Comparison of ENCODE assay signal across 2 cellular contexts in the genomic region with DNA sequence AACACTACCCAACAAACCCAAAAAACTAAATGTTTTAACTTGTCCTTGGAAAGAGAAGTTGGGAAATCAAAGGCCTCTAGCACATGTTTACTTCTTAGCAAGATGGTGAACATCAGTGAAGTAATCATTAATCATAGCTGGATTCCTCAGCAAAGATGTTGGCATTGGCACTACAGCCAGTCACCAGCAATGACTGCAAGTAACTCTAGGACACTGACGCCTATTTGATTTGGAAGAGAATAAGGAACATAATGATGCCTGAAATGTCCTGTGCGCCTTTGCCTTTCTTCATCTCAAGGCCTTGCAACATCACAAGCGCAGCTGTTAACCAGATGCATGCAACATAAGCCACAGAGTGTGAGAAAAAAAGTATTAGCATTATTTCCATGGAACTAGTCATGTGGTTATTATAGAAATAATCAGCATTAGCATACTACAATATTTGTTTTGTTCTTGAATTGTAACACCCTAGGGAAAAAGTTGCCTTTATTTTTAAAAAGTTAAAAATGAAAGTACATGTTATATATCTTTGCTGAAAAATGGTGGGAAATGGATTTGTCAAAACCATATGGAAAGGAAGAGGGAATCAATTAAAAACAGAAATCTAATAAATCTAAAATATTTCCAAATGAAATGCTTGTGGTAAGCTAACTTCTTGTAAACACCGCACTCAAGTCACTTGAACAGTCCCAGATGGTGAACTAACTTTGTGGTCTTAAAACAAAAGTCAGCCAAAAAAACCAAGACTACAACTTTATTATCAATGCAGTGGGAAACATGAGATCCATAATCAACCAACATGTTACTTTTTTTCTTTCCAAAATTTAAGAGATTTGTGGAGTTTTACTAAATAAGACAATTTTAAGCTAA.
TF ChIP-seq lines count a peak whose summit lies in the region.

No MANE protein-coding gene starts in this region.

TF ChIP-seq in A549, 52 proteins besides CTCF, POLR2A, EP300 and RAD21:
- TF ChIP-seq FOSL2 (IDR thresholded peaks at IDR 0.05): no peak
- peak; percentile 40; the same call in 1 of the 2 replicates for TF ChIP-seq FOSL2 (CRISPR knock-in tag; IDR thresholded peaks at IDR 0.05)
- no peak for TF ChIP-seq MAZ (IDR thresholded peaks at IDR 0.05; ENCODE audit: borderline replicate concordance, low read depth, low read length)
- no peak for TF ChIP-seq ZFP36 (IDR thresholded peaks at IDR 0.05; ENCODE audit: borderline replicate concordance, partially characterized antibody)
- no peak for TF ChIP-seq RARB (CRISPR knock-in tag; IDR thresholded peaks at IDR 0.05)
- TF ChIP-seq, protein P1, sequence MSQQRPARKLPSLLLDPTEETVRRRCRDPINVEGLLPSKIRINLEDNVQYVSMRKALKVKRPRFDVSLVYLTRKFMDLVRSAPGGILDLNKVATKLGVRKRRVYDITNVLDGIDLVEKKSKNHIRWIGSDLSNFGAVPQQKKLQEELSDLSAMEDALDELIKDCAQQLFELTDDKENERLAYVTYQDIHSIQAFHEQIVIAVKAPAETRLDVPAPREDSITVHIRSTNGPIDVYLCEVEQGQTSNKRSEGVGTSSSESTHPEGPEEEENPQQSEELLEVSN (IDR thresholded peaks at IDR 0.05; ENCODE audit: borderline replicate concordance, low read depth): 0 out of 2 replicates have a peak, but pooled peaks have one; percentile 5
- TF ChIP-seq, protein P2, sequence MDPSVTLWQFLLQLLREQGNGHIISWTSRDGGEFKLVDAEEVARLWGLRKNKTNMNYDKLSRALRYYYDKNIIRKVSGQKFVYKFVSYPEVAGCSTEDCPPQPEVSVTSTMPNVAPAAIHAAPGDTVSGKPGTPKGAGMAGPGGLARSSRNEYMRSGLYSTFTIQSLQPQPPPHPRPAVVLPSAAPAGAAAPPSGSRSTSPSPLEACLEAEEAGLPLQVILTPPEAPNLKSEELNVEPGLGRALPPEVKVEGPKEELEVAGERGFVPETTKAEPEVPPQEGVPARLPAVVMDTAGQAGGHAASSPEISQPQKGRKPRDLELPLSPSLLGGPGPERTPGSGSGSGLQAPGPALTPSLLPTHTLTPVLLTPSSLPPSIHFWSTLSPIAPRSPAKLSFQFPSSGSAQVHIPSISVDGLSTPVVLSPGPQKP (IDR thresholded peaks at IDR 0.05; ENCODE audit: low read depth, low read length): no peak
- no peak for TF ChIP-seq CHD2 (IDR thresholded peaks at IDR 0.05; ENCODE audit: low read length, partially characterized antibody)
- TF ChIP-seq, protein P3, sequence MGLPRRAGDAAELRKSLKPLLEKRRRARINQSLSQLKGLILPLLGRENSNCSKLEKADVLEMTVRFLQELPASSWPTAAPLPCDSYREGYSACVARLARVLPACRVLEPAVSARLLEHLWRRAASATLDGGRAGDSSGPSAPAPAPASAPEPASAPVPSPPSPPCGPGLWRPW (IDR thresholded peaks at IDR 0.05): 0 out of 2 replicates have a peak, but pooled peaks have one; percentile 35
- TF ChIP-seq JUNB (IDR thresholded peaks at IDR 0.05): peak; percentile 52
- no peak for TF ChIP-seq KDM1A (IDR thresholded peaks at IDR 0.05; ENCODE audit: low read depth)
- peak; percentile 72; a peak in 2 of 4 replicates for TF ChIP-seq CEBPB (IDR thresholded peaks at IDR 0.05)
TF ChIP-seq in A549: peak in this region for 5.

TF ChIP-seq in H1, 55 proteins besides CTCF, POLR2A, EP300 and RAD21:
- TF ChIP-seq, protein P4, sequence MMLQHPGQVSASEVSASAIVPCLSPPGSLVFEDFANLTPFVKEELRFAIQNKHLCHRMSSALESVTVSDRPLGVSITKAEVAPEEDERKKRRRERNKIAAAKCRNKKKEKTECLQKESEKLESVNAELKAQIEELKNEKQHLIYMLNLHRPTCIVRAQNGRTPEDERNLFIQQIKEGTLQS (IDR thresholded peaks at IDR 0.05; ENCODE audit: insufficient read depth, low read depth, low read length): no peak
- TF ChIP-seq KDM5A (IDR thresholded peaks at IDR 0.05; ENCODE audit: low read length) (no peak), BACH1 (IDR thresholded peaks at IDR 0.05; ENCODE audit: low read length) (no peak), SP4 (IDR thresholded peaks at IDR 0.05; ENCODE audit: low read length) (no peak), SIN3A (conservative IDR thresholded peaks at IDR 0.05 in 1 of 2, IDR thresholded peaks at IDR 0.05 in 1 of 2; ENCODE audit: low read depth in 1 of 2, low read length in 2 of 2) (no peak), SIRT6 (IDR thresholded peaks at IDR 0.05; ENCODE audit: low read length) (no peak), TBP (IDR thresholded peaks at IDR 0.05; ENCODE audit: low read depth, low read length) (no peak), BRCA1 (IDR thresholded peaks at IDR 0.05; ENCODE audit: low read depth, low read length) (no peak), SP2 (IDR thresholded peaks at IDR 0.05; ENCODE audit: low read length) (no peak), TAF1 (IDR thresholded peaks at IDR 0.05; ENCODE audit: low read depth, low read length) (no peak), ASH2L (IDR thresholded peaks at IDR 0.05; ENCODE audit: low read length) (no peak), MAFK (IDR thresholded peaks at IDR 0.05; ENCODE audit: low read depth, low read length) (no peak)
- TF ChIP-seq, protein P1 (IDR thresholded peaks at IDR 0.05): no peak
